Comparison of ENCODE assay signal across 9 cellular contexts in the genomic region with DNA sequence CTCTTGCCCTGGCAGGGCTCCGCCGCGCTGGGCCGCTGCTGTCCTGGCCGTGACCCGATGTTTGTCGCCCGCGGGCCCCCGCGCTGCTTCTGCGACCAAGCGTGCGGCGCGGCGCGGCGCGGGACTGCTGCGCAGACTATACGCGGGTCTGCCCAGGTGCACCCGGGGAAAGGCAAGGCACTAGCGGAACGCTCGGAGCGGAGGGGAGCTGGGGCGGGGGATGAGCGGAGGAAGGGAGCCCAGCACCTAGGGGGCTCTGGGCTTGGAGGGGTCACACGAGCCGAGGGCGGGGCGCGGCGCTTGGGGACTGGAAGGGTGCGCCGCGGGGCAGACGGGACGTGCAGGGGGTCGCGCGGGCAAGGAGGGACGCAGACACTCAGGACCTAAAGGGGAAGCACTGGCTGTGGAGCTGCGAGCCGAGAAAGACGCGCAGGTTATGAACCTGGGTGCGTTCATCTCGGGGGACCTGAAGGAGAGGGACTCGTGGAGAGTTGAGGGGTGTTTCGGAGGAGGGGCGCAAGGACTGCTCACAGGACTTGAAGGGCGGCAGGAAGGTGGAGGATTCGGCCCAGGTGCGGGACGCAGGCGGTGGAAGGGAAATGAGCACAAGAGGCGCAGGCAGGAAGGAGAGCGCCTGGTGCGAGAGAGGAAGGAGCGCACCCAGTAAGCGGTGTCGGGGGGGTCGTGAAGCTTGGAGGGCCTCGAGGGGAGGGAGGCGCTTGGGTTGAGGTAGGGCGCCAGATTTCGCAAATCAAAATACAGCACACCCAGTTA. TPM values are rescaled to one million over a fixed set of nuclear protein-coding genes. Genes with fewer than 3 reads are reported as not detected.
DNase-seq lines count a peak whose midpoint lies in the region; ATAC-seq and TF ChIP-seq lines count a peak whose summit lies in the region.
"Had no signal": no experiment of that assay in that cellular context is flagged by ENCODE, and none has a peak within 500 bp of the region (broad histone marks: within the 10 kb centered on the region; RNA-seq: fewer than 3 reads in every experiment).

No MANE protein-coding gene starts in this region.

- H3K27me3 Mint-ChIP-seq in activated CD8-positive, alpha-beta T cell treated with anti-CD3 and anti-CD28 coated beads for 36 hours, result peaks cover 51% of the 10 kb centered on the region
- peaks cover 18% of the 10 kb centered on the region for H3K27me3 Mint-ChIP-seq in glutamatergic neuron (ENCODE audit: unreplicated experiment)

- no peaks in the 10 kb centered on the region for H3K9me3 ChIP-seq in HEK293 (ENCODE audit: control insufficient read depth, insufficient read depth, low read depth, low read length)

- peak overlapping the region; percentile 69 for H3K4me3 Mint-ChIP-seq in activated CD8-positive, alpha-beta T cell treated with anti-CD3 and anti-CD28 coated beads for 36 hours
- H3K4me3 Mint-ChIP-seq in glutamatergic neuron (ENCODE audit: unreplicated experiment), result peak overlapping the region; percentile 83

- no peak overlapping the region for H3K27ac Mint-ChIP-seq in activated CD8-positive, alpha-beta T cell treated with anti-CD3 and anti-CD28 coated beads for 36 hours
- no peak overlapping the region for H3K27ac Mint-ChIP-seq in glutamatergic neuron (ENCODE audit: unreplicated experiment)

- peak; percentile 22 for DNase-seq in activated CD8-positive, alpha-beta T cell treated with anti-CD3 and anti-CD28 coated beads for 36 hours
- DNase-seq in glutamatergic neuron (no peak), retina (peak; percentile 46), SKM-1 treated with dmso at 0.1 percent for 144 hours (lab: John Stamatoyannopoulos, UW; ENCODE audit: unreplicated experiment) (no peak), AG08396 (ENCODE audit: low spot score) (no peak), SHP77 treated with DMSO at 0.1 percent for 48 hours (lab: John Stamatoyannopoulos, UW) (no peak)
- DNase-seq in NK-92 treated with Interleukin-12 subunit alpha and Interleukin-12 subunit beta, amount 100 ng/mL, for 24 hours (lab: John Stamatoyannopoulos, UW), result no peak
- DNase-seq: NCI-H2081 had no signal

- H3K36me3 Mint-ChIP-seq in activated CD8-positive, alpha-beta T cell treated with anti-CD3 and anti-CD28 coated beads for 36 hours (ENCODE audit: low read depth), result no peaks in the 10 kb centered on the region
- H3K36me3 Mint-ChIP-seq in glutamatergic neuron (ENCODE audit: unreplicated experiment), result peaks cover 7% of the 10 kb centered on the region

- CTCF ChIA-PET in HEK293 (lab: Yijun Ruan, JAX), result interaction anchor here (0.7 to 6.7 kb wide), 3 partner anchors 12 to 73 kb away, joined by 4 to 63 read pairs (median 35); no protein-coding TSS in a partner anchor
- CTCF ChIA-PET in activated CD8-positive, alpha-beta T cell treated with anti-CD3 and anti-CD28 coated beads for 36 hours (lab: Charles Lee), result interaction anchor here (1.0 to 3.6 kb wide), 3 partner anchors 74 to 290 kb away, joined by 3 to 11 read pairs (median 4); no protein-coding TSS in a partner anchor

- H3K36me3 ChIP-seq in HEK293 (ENCODE audit: control insufficient read depth in 2 of 2, insufficient read depth in 1 of 2, low read length in 2 of 2), result no peaks in the 10 kb centered on the region

- peaks cover 22% of the 10 kb centered on the region for H3K4me1 Mint-ChIP-seq in activated CD8-positive, alpha-beta T cell treated with anti-CD3 and anti-CD28 coated beads for 36 hours (ENCODE audit: low read depth)
- peaks cover 1% of the 10 kb centered on the region for H3K4me1 Mint-ChIP-seq in glutamatergic neuron (ENCODE audit: low read depth, unreplicated experiment)

- no peak overlapping the region for H3K27ac ChIP-seq in HEK293 (ENCODE audit: extremely low read depth, low read depth, low read length)

- no peaks in the 10 kb centered on the region for H3K4me1 ChIP-seq in HEK293 (ENCODE audit: control insufficient read depth, insufficient read depth, low read length)

- H3K4me3 ChIP-seq in HEK293 (ENCODE audit: low read depth, low read length), result peak overlapping the region; percentile 37

- ATAC-seq in activated CD8-positive, alpha-beta T cell treated with anti-CD3 and anti-CD28 coated beads for 36 hours, result peak; percentile 51

- POLR2A ChIA-PET in HEK293 (lab: Yijun Ruan, JAX), result interaction anchor here (0.5 kb wide), 1 partner anchor 795 kb away, joined by 3 read pairs; the partner anchor contains the start of gene UBE2V1
- POLR2A ChIA-PET in activated CD8-positive, alpha-beta T cell treated with anti-CD3 and anti-CD28 coated beads for 36 hours (lab: Charles Lee), result interaction anchor here (0.9 to 2.0 kb wide), 6 partner anchors 8 to 44 kb away, joined by 4 to 14 read pairs (median 6); no protein-coding TSS in a partner anchor

- intact Hi-C loops in activated CD8-positive, alpha-beta T cell treated with anti-CD3 and anti-CD28 coated beads for 36 hours (cut with micrococcal nuclease), result no loop called here

- TF ChIP-seq CTCF in HEK293 (tag by site-specific recombination; IDR thresholded peaks at IDR 0.05) (no peak), glutamatergic neuron (IDR thresholded peaks at IDR 0.05; ENCODE audit: partially characterized antibody, unreplicated experiment) (no peak)
- TF ChIP-seq CTCF in activated CD8-positive, alpha-beta T cell treated with anti-CD3 and anti-CD28 coated beads for 36 hours (IDR thresholded peaks at IDR 0.05), result no peak

- H3K9me3 Mint-ChIP-seq in activated CD8-positive, alpha-beta T cell treated with anti-CD3 and anti-CD28 coated beads for 36 hours, result no peaks in the 10 kb centered on the region
- H3K9me3 Mint-ChIP-seq in glutamatergic neuron (ENCODE audit: unreplicated experiment), result no peaks in the 10 kb centered on the region

TF ChIP-seq in HEK293, 187 proteins besides CTCF, POLR2A, EP300 and RAD21 (continues in another document):
- TF ChIP-seq ZNF433 (tag by site-specific recombination; IDR thresholded peaks at IDR 0.05; ENCODE audit: low read depth) (no peak), KLF9 (tag by site-specific recombination; IDR thresholded peaks at IDR 0.05; ENCODE audit: low read depth) (0 out of 2 replicates have a peak, but pooled peaks have one; percentile 9), ZNF350 (tag by site-specific recombination; IDR thresholded peaks at IDR 0.05) (no peak), ZNF10 (tag by site-specific recombination; IDR thresholded peaks at IDR 0.05) (no peak), ZNF623 (tag by site-specific recombination; IDR thresholded peaks at IDR 0.05) (no peak), MEIS1 (CRISPR knock-in tag; IDR thresholded peaks at IDR 0.05; ENCODE audit: borderline replicate concordance) (no peak), ZNF600 (tag by site-specific recombination; IDR thresholded peaks at IDR 0.05) (peak; percentile 90)
- TF ChIP-seq, protein P1, sequence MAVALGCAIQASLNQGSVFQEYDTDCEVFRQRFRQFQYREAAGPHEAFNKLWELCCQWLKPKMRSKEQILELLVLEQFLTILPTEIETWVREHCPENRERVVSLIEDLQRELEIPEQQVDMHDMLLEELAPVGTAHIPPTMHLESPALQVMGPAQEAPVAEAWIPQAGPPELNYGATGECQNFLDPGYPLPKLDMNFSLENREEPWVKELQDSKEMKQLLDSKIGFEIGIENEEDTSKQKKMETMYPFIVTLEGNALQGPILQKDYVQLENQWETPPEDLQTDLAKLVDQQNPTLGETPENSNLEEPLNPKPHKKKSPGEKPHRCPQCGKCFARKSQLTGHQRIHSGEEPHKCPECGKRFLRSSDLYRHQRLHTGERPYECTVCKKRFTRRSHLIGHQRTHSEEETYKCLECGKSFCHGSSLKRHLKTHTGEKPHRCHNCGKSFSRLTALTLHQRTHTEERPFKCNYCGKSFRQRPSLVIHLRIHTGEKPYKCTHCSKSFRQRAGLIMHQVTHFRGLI (tag by site-specific recombination; IDR thresholded peaks at IDR 0.05), result no peak
- TF ChIP-seq, protein P2, sequence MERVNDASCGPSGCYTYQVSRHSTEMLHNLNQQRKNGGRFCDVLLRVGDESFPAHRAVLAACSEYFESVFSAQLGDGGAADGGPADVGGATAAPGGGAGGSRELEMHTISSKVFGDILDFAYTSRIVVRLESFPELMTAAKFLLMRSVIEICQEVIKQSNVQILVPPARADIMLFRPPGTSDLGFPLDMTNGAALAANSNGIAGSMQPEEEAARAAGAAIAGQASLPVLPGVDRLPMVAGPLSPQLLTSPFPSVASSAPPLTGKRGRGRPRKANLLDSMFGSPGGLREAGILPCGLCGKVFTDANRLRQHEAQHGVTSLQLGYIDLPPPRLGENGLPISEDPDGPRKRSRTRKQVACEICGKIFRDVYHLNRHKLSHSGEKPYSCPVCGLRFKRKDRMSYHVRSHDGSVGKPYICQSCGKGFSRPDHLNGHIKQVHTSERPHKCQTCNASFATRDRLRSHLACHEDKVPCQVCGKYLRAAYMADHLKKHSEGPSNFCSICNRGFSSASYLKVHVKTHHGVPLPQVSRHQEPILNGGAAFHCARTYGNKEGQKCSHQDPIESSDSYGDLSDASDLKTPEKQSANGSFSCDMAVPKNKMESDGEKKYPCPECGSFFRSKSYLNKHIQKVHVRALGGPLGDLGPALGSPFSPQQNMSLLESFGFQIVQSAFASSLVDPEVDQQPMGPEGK (tag by site-specific recombination; IDR thresholded peaks at IDR 0.05), result peak; percentile 48
- TF ChIP-seq, protein P3, sequence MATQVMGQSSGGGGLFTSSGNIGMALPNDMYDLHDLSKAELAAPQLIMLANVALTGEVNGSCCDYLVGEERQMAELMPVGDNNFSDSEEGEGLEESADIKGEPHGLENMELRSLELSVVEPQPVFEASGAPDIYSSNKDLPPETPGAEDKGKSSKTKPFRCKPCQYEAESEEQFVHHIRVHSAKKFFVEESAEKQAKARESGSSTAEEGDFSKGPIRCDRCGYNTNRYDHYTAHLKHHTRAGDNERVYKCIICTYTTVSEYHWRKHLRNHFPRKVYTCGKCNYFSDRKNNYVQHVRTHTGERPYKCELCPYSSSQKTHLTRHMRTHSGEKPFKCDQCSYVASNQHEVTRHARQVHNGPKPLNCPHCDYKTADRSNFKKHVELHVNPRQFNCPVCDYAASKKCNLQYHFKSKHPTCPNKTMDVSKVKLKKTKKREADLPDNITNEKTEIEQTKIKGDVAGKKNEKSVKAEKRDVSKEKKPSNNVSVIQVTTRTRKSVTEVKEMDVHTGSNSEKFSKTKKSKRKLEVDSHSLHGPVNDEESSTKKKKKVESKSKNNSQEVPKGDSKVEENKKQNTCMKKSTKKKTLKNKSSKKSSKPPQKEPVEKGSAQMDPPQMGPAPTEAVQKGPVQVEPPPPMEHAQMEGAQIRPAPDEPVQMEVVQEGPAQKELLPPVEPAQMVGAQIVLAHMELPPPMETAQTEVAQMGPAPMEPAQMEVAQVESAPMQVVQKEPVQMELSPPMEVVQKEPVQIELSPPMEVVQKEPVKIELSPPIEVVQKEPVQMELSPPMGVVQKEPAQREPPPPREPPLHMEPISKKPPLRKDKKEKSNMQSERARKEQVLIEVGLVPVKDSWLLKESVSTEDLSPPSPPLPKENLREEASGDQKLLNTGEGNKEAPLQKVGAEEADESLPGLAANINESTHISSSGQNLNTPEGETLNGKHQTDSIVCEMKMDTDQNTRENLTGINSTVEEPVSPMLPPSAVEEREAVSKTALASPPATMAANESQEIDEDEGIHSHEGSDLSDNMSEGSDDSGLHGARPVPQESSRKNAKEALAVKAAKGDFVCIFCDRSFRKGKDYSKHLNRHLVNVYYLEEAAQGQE (tag by site-specific recombination; IDR thresholded peaks at IDR 0.05), result no peak

RNA-seq across cellular contexts. Expression of gene ZNFX1, which starts 40.8 kb away (rescaled TPM):
- 10 to 100 TPM; 27.4 to 27.7 TPM for total RNA-seq in activated CD8-positive, alpha-beta T cell treated with anti-CD3 and anti-CD28 coated beads for 36 hours
- total RNA-seq in glutamatergic neuron (ENCODE audit: unreplicated experiment), result 11.8 TPM

Comparison
In these comparisons a context has a peak if more than half of its experiments do, and no peak if none do; other contexts are left out.
1. DNase-seq: peak in activated CD8-positive, alpha-beta T cell treated with anti-CD3 and anti-CD28 coated beads for 36 hours (single experiment) and retina (single experiment); none in glutamatergic neuron (single experiment), NK-92 treated with Interleukin-12 subunit alpha and Interleukin-12 subunit beta, amount 100 ng/mL, for 24 hours (single experiment), SKM-1 treated with dmso at 0.1 percent for 144 hours (single experiment), AG08396 (single experiment) and SHP77 treated with DMSO at 0.1 percent for 48 hours (single experiment).